9 cellular contexts compared by ENCODE assay signal in genomic region chr15:91855684-91856553, GRCh38. TPM values are rescaled to one million over a fixed set of nuclear protein-coding genes. Genes with fewer than 3 reads are reported as not detected.
A peak's percentile ranks its signal among the peaks of the same experiment; 100 is the strongest.
DNase-seq lines count a peak whose midpoint lies in the region; ATAC-seq and TF ChIP-seq lines count a peak whose summit lies in the region.
"Had no signal": no experiment of that assay in that cellular context is flagged by ENCODE, and none has a peak within 500 bp of the region (broad histone marks: within the 10 kb centered on the region; RNA-seq: fewer than 3 reads in every experiment).

No MANE protein-coding gene starts in this region.

- H3K4me3 Mint-ChIP-seq in activated CD8-positive, alpha-beta memory T cell treated with anti-CD3 and anti-CD28 coated beads, Interleukin-2, amount 10 ng/mL, durations not matched to agents 7 days and 5 days: peak overlapping the region; percentile 30
- H3K4me3 Mint-ChIP-seq: activated B cell treated with CpG ODN at 0.5 μM for 24 hours had no signal

- H3K27me3 ChIP-seq in MG63 (no peaks in the 10 kb centered on the region), right cardiac atrium (ENCODE audit: control insufficient read depth, insufficient read depth) (no peaks in the 10 kb centered on the region), vagina (no peaks in the 10 kb centered on the region), ovary (no peaks in the 10 kb centered on the region)

- H3K4me1 ChIP-seq in right cardiac atrium (ENCODE audit: control insufficient read depth, insufficient read depth, low read length) (peaks cover 29% of the 10 kb centered on the region), vagina (peaks cover 59% of the 10 kb centered on the region), ovary (ENCODE audit: insufficient read depth) (peaks cover 14% of the 10 kb centered on the region)

- CTCF ChIA-PET in activated CD8-positive, alpha-beta memory T cell treated with anti-CD3 and anti-CD28 coated beads, Interleukin-2, amount 10 ng/mL, durations not matched to agents 7 days and 5 days (lab: Charles Lee): interaction anchor here (0.8 to 4.4 kb wide), 3 partner anchors 9 to 223 kb away, joined by 3 to 32 read pairs (median 3); no protein-coding TSS in a partner anchor

- H3K36me3 Mint-ChIP-seq in activated CD8-positive, alpha-beta memory T cell treated with anti-CD3 and anti-CD28 coated beads, Interleukin-2, amount 10 ng/mL, durations not matched to agents 7 days and 5 days: peaks cover 10% of the 10 kb centered on the region

- TF ChIP-seq CTCF in vagina (IDR thresholded peaks at IDR 0.05) (peak in 1 of 3 experiments; percentile 17), ovary (IDR thresholded peaks at IDR 0.05) (no peak)

- intact Hi-C loops in right cardiac atrium (cut with DNase I) (loop anchor here in 3 of 4 donors (5.0 to 10.0 kb wide), 6 partner anchors 69 to 551 kb away; no protein-coding TSS in a partner anchor), vagina (cut with DNase I) (loop anchor here (5.0 kb wide), 1 partner anchor 86 kb away; no protein-coding TSS in a partner anchor), ovary (cut with DNase I) (loop anchor here in 3 of 4 donors (10.0 kb wide), 4 partner anchors 89 to 551 kb away; no protein-coding TSS in a partner anchor)

- WGBS in right cardiac atrium: 61% methylated on average over 15 of the region's 15 CpGs
- WGBS in ovary, 3 donors: 46 to 79% (median 72%) methylated on average over 15 of the region's 15 CpGs

- H3K9me3 Mint-ChIP-seq in activated CD8-positive, alpha-beta memory T cell treated with anti-CD3 and anti-CD28 coated beads, Interleukin-2, amount 10 ng/mL, durations not matched to agents 7 days and 5 days (ENCODE audit: low read depth): no peaks in the 10 kb centered on the region

- H3K27ac Mint-ChIP-seq in activated CD8-positive, alpha-beta memory T cell treated with anti-CD3 and anti-CD28 coated beads, Interleukin-2, amount 10 ng/mL, durations not matched to agents 7 days and 5 days: peak overlapping the region; percentile 34
- H3K27ac Mint-ChIP-seq: activated B cell treated with CpG ODN at 0.5 μM for 24 hours had no signal

- H3K27me3 Mint-ChIP-seq in activated CD8-positive, alpha-beta memory T cell treated with anti-CD3 and anti-CD28 coated beads, Interleukin-2, amount 10 ng/mL, durations not matched to agents 7 days and 5 days: no peaks in the 10 kb centered on the region

- H3K9me3 ChIP-seq in MG63: no peaks in the 10 kb centered on the region
- no peaks in the 10 kb centered on the region for H3K9me3 ChIP-seq in SK-N-MC (ENCODE audit: low read depth, low read length)
- no peaks in the 10 kb centered on the region for H3K9me3 ChIP-seq in right cardiac atrium (ENCODE audit: control insufficient read depth, low read length)
- H3K9me3 ChIP-seq in vagina: no peaks in the 10 kb centered on the region
- no peaks in the 10 kb centered on the region for H3K9me3 ChIP-seq in ovary

- DNase-seq in activated CD8-positive, alpha-beta memory T cell treated with anti-CD3 and anti-CD28 coated beads, Interleukin-2, amount 10 ng/mL, durations not matched to agents 7 days and 5 days: no peak
- no peak for DNase-seq in activated CD8-positive, alpha-beta memory T cell treated with anti-CD3 and anti-CD28 coated beads, Interleukin-2, amount 50 U/mL, for 4 hours
- DNase-seq in MG63 (peak; percentile 24), SK-N-MC (ENCODE audit: low read depth, low spot score) (no peak), right cardiac atrium (no peak), vagina (ENCODE audit: extremely low spot score in 2 of 2) (no peak), ovary (no peak)
- DNase-seq: activated B cell treated with CpG ODN at 0.5 μM for 24 hours had no signal

- TF ChIP-seq EP300 in ovary (IDR thresholded peaks at IDR 0.05): no peak

- peaks cover 73% of the 10 kb centered on the region for H3K4me1 Mint-ChIP-seq in activated CD8-positive, alpha-beta memory T cell treated with anti-CD3 and anti-CD28 coated beads, Interleukin-2, amount 10 ng/mL, durations not matched to agents 7 days and 5 days

- H3K4me3 ChIP-seq in MG63 (no peak overlapping the region; the same call in 1 of the 2 replicates), SK-N-MC (peak overlapping the region; percentile 85), right cardiac atrium (ENCODE audit: low read length) (peak overlapping the region; percentile 81), vagina (peak overlapping the region in 1 of 2 donors; percentile 73), ovary (no peak overlapping the region)

- no peak overlapping the region for H3K9ac ChIP-seq in SK-N-MC (ENCODE audit: insufficient read length)

- H3K36me3 ChIP-seq in MG63: peaks cover 3% of the 10 kb centered on the region; the same call in 1 of the 2 replicates
- H3K36me3 ChIP-seq in SK-N-MC (ENCODE audit: insufficient read depth, low read length): no peaks in the 10 kb centered on the region
- no peaks in the 10 kb centered on the region for H3K36me3 ChIP-seq in vagina
- no peaks in the 10 kb centered on the region for H3K36me3 ChIP-seq in ovary

- H3K27ac ChIP-seq in SK-N-MC: no peak overlapping the region
- peak overlapping the region; percentile 57 for H3K27ac ChIP-seq in right cardiac atrium (ENCODE audit: low read length)
- peak overlapping the region; percentile 25 for H3K27ac ChIP-seq in vagina
- H3K27ac ChIP-seq in ovary: peak overlapping the region in 1 of 2 donors; percentile 29

- ATAC-seq in activated CD8-positive, alpha-beta memory T cell treated with anti-CD3 and anti-CD28 coated beads, Interleukin-2, amount 10 ng/mL, durations not matched to agents 7 days and 5 days: no peak
- ATAC-seq in right cardiac atrium (no peak), HG03095 (IDR thresholded peaks at IDR 0.05; ENCODE audit: unreplicated experiment) (no peak)

- TF ChIP-seq POLR2A in vagina (IDR thresholded peaks at IDR 0.05) (no peak), ovary (IDR thresholded peaks at IDR 0.05) (no peak)

RNA-seq across cellular contexts. Expression of gene SLCO3A1, which starts 2.4 kb away (rescaled TPM):
- 10 to 100 TPM; 20.8 to 32.0 TPM for total RNA-seq in activated CD8-positive, alpha-beta memory T cell treated with anti-CD3 and anti-CD28 coated beads, Interleukin-2, amount 10 ng/mL, durations not matched to agents 7 days and 5 days
- total RNA-seq in MG63 (2014; rRNA removed; shearing (Covaris generic); ENCODE audit: low replicate concordance): 17.0 and 37.4 TPM in 2 replicates
- total RNA-seq in right cardiac atrium: 10 to 100 TPM; 37.4 to 52.0 (median 46.2) TPM
- polyA plus RNA-seq in right cardiac atrium: 42.1 TPM
- 65.8 TPM for total RNA-seq in vagina
- 10 to 100 TPM in 4 of 7 donors, 1 to 10 TPM in 3; 5.0 to 20.0 (median 11.9) TPM for total RNA-seq in ovary
- polyA plus RNA-seq in ovary: 10 to 100 TPM; 15.4 to 18.9 TPM

Comparison
In these comparisons a context has a peak if more than half of its experiments do, and no peak if none do; other contexts are left out.
1. H3K4me3 ChIP-seq: peak in SK-N-MC (single experiment) and right cardiac atrium (single experiment); none in MG63 (single experiment) and ovary (single experiment).